Comparison of ENCODE assay signal across 8 cellular contexts in genomic region chr12:47870175-47870781, GRCh38. TPM values are rescaled to one million over a fixed set of nuclear protein-coding genes. Genes with fewer than 3 reads are reported as not detected.
DNase-seq lines count a peak whose midpoint lies in the region; ATAC-seq and TF ChIP-seq lines count a peak whose summit lies in the region.

No MANE protein-coding gene starts in this region.

- no peaks in the 10 kb centered on the region for H3K27me3 Mint-ChIP-seq in stimulated activated naive CD8-positive, alpha-beta T cell treated with anti-CD3 and anti-CD28 coated beads, Interleukin-15, Interleukin-2, amounts not matched to agents 100 ng/mL and 50 ng/mL, for 24 hours
- H3K27me3 Mint-ChIP-seq in endodermal cell (ENCODE audit: insufficient read depth) (peaks cover 8% of the 10 kb centered on the region), nephron progenitor cell (ENCODE audit: low read depth, poor library complexity) (peaks cover 18% of the 10 kb centered on the region)

- no peak overlapping the region for H3K4me3 ChIP-seq in NB4 (ENCODE audit: low read depth, low read length)
- no peak overlapping the region for H3K4me3 ChIP-seq in endodermal cell (ENCODE audit: low read length)

- H3K4me1 ChIP-seq in endodermal cell (ENCODE audit: control insufficient read depth, insufficient read depth, low read length): no peaks in the 10 kb centered on the region

- no peaks in the 10 kb centered on the region for H3K9me3 ChIP-seq in endodermal cell (ENCODE audit: control insufficient read depth, low read length)

- no peak overlapping the region for H3K27ac ChIP-seq in endodermal cell (ENCODE audit: low read depth, low read length)

- TF ChIP-seq CTCF in NB4 (IDR thresholded peaks at IDR 0.05; ENCODE audit: low read depth, low read length) (peak; percentile 65), endodermal cell (conservative IDR thresholded peaks at IDR 0.05) (peak; percentile 87), nephron progenitor cell (IDR thresholded peaks at IDR 0.05) (peak; percentile 52)

- WGBS in endodermal cell (ENCODE audit: insufficient coverage in 1 of 2, insufficient read length in 1 of 2), 2 experiments: 43 to 63% methylated on average over 4 to 6 of the region's 6 CpGs

- no peaks in the 10 kb centered on the region for H3K9me3 Mint-ChIP-seq in stimulated activated naive CD8-positive, alpha-beta T cell treated with anti-CD3 and anti-CD28 coated beads, Interleukin-15, Interleukin-2, amounts not matched to agents 100 ng/mL and 50 ng/mL, for 24 hours
- H3K9me3 Mint-ChIP-seq in endodermal cell (no peaks in the 10 kb centered on the region), nephron progenitor cell (no peaks in the 10 kb centered on the region)

- H3K36me3 ChIP-seq in endodermal cell (ENCODE audit: control insufficient read depth, insufficient read depth, low read length): no peaks in the 10 kb centered on the region

- no peak for ATAC-seq in stimulated activated naive CD8-positive, alpha-beta T cell treated with anti-CD3 and anti-CD28 coated beads, Interleukin-15, Interleukin-2, amounts not matched to agents 100 U/mL and 50 U/mL, for 24 hours

- no peak for TF ChIP-seq POLR2A in NB4 (IDR thresholded peaks at IDR 0.05; ENCODE audit: extremely low read depth, insufficient read length)

- H3K27ac Mint-ChIP-seq in stimulated activated naive CD8-positive, alpha-beta T cell treated with anti-CD3 and anti-CD28 coated beads, Interleukin-15, Interleukin-2, amounts not matched to agents 100 ng/mL and 50 ng/mL, for 24 hours: peak overlapping the region; percentile 49
- no peak overlapping the region for H3K27ac Mint-ChIP-seq in endodermal cell
- H3K27ac Mint-ChIP-seq in nephron progenitor cell: no peak overlapping the region

- H3K27me3 ChIP-seq in endodermal cell (ENCODE audit: control insufficient read depth, insufficient read depth, low read length, poor library complexity, severe bottlenecking): peaks cover 8% of the 10 kb centered on the region

- no peak overlapping the region for H3K4me3 Mint-ChIP-seq in stimulated activated naive CD8-positive, alpha-beta T cell treated with anti-CD3 and anti-CD28 coated beads, Interleukin-15, Interleukin-2, amounts not matched to agents 100 ng/mL and 50 ng/mL, for 24 hours
- no peak overlapping the region for H3K4me3 Mint-ChIP-seq in endodermal cell
- no peak overlapping the region for H3K4me3 Mint-ChIP-seq in nephron progenitor cell

- H3K36me3 Mint-ChIP-seq in stimulated activated naive CD8-positive, alpha-beta T cell treated with anti-CD3 and anti-CD28 coated beads, Interleukin-15, Interleukin-2, amounts not matched to agents 100 ng/mL and 50 ng/mL, for 24 hours (ENCODE audit: low read depth): peaks cover 78% of the 10 kb centered on the region
- H3K36me3 Mint-ChIP-seq in endodermal cell (ENCODE audit: low read depth) (no peaks in the 10 kb centered on the region), nephron progenitor cell (ENCODE audit: low read depth) (no peaks in the 10 kb centered on the region)

- H3K4me1 Mint-ChIP-seq in stimulated activated naive CD8-positive, alpha-beta T cell treated with anti-CD3 and anti-CD28 coated beads, Interleukin-15, Interleukin-2, amounts not matched to agents 100 ng/mL and 50 ng/mL, for 24 hours (ENCODE audit: low read depth): peaks cover 63% of the 10 kb centered on the region
- H3K4me1 Mint-ChIP-seq in endodermal cell (no peaks in the 10 kb centered on the region), nephron progenitor cell (peaks cover 12% of the 10 kb centered on the region)

- no peak overlapping the region for H3K9ac ChIP-seq in endodermal cell (ENCODE audit: extremely low read depth, low read length, poor library complexity, severe bottlenecking)

- no peak for DNase-seq in stimulated activated naive CD8-positive, alpha-beta T cell treated with anti-CD3 and anti-CD28 coated beads, Interleukin-15, Interleukin-2, amounts not matched to agents 100 U/mL and 50 U/mL, for 24 hours
- DNase-seq in NB4 (ENCODE audit: low read depth) (peak; percentile 54), endodermal cell (peak; percentile 91), nephron progenitor cell (peak; percentile 36), putamen (ENCODE audit: low spot score) (no peak), NCI-H510A treated with DMSO at 0.1 percent for 48 hours (lab: John Stamatoyannopoulos, UW) (no peak), NCI-H524 treated with DMSO at 0.1 percent for 48 hours (lab: John Stamatoyannopoulos, UW) (no peak)

RNA-seq across cellular contexts. Expression of gene VDR, which starts 34.5 kb away (rescaled TPM):
- total RNA-seq in endodermal cell: under 1 TPM in 1 of 2 donors, not detected in 1; 0.04 TPM
- not detected for polyA plus RNA-seq in endodermal cell (2013, experiment 1 of 2)
- not detected for polyA plus RNA-seq in endodermal cell (2013, experiment 2 of 2)

RNA-seq across cellular contexts. Expression of gene HDAC7, which starts 50.6 kb away (rescaled TPM):
- total RNA-seq in endodermal cell: 100 to 1,000 TPM; 146 to 154 TPM
- 73.0 TPM for polyA plus RNA-seq in endodermal cell (2013, experiment 1 of 2)
- polyA plus RNA-seq in endodermal cell (2013, experiment 2 of 2): 68.5 TPM

Comparison
In these comparisons a context has a peak if more than half of its experiments do, and no peak if none do; other contexts are left out.
1. DNase-seq: peak in NB4 (single experiment), endodermal cell (single experiment) and nephron progenitor cell (single experiment); none in stimulated activated naive CD8-positive, alpha-beta T cell treated with anti-CD3 and anti-CD28 coated beads, Interleukin-15, Interleukin-2, amounts not matched to agents 100 U/mL and 50 U/mL, for 24 hours (single experiment), putamen (single experiment), NCI-H510A treated with DMSO at 0.1 percent for 48 hours (single experiment) and NCI-H524 treated with DMSO at 0.1 percent for 48 hours (single experiment).
2. Peak in every context shown above with its lines, with median percentiles within 50 percentile points of each other: CTCF ChIP-seq.